ENCODE assay signal across 8 cellular contexts in the genomic region with DNA sequence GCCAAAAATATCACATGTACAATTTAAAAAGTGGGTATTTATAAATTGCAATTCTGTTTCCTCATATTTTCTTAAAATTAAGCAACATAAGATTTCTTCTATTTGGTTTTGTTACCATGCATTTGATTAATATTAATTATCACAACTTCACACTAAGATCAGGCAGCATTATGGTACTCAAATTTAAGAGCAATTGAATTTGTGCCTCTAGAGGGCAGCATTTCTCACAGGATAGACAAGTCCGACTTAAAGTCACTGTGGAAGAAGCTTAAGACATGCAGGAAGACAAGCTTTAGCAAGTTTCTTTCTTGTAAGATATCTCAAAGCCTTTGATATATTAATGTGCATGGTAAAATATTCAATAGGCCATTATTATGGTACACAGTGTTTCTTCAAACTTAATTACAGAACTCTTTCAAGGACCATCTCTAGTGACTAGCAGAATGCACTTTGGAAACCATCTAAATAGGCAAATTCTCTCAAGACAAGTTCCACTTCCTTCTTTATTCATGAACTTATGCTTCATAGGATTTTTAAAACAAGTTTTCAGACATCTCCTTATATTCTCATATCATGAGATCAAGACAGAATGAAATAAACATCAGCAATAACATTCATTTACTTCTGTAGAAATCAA. TPM values are rescaled to one million over a fixed set of nuclear protein-coding genes. Genes with fewer than 3 reads are reported as not detected.
DNase-seq lines count a peak whose midpoint lies in the region; ATAC-seq, FAIRE-seq and TF ChIP-seq lines count a peak whose summit lies in the region.

No MANE protein-coding gene starts in this region.

- no peaks in the 10 kb centered on the region for H3K36me3 Mint-ChIP-seq in activated T-cell treated with anti-CD3 and anti-CD28 coated beads, Interleukin-2, amount 50 U/mL, for 4 hours (ENCODE audit: insufficient read depth)
- H3K36me3 Mint-ChIP-seq in osteocyte (ENCODE audit: unreplicated experiment), result no peaks in the 10 kb centered on the region

- ATAC-seq in GM19372 (IDR thresholded peaks at IDR 0.05; ENCODE audit: low read depth, unreplicated experiment) (peak; percentile 59), HG03520 (IDR thresholded peaks at IDR 0.05; ENCODE audit: unreplicated experiment) (peak; percentile 47)
- peak; percentile 60 to 70 for ATAC-seq in activated T-cell treated with anti-CD3 and anti-CD28 coated beads, Interleukin-2, amount 50 U/mL, for 4 hours

- FAIRE-seq in D721Med (lab: Jason Lieb, UNC), result peak; percentile 95

- no peak overlapping the region for H3K4me3 ChIP-seq in fibroblast of villous mesenchyme (ENCODE audit: low read depth, low read length)

- DNase-seq in D721Med (ENCODE audit: insufficient read length, low spot score) (no peak), NCI-H82 treated with DMSO at 0.1 percent for 48 hours (lab: John Stamatoyannopoulos, UW; ENCODE audit: unreplicated experiment) (peak; percentile 38), fibroblast of villous mesenchyme (ENCODE audit: low read depth) (peak; percentile 96), osteocyte (ENCODE audit: extremely low spot score, unreplicated experiment) (no peak), posterior vena cava (ENCODE audit: low spot score) (no peak)
- peak; percentile 44 for DNase-seq in activated T-cell treated with anti-CD3 and anti-CD28 coated beads, Interleukin-2, amount 50 U/mL, for 4 hours

- no peak overlapping the region for H3K4me3 Mint-ChIP-seq in activated T-cell treated with anti-CD3 and anti-CD28 coated beads, Interleukin-2, amount 50 U/mL, for 4 hours
- H3K4me3 Mint-ChIP-seq in osteocyte (ENCODE audit: unreplicated experiment), result no peak overlapping the region

- H3K27ac Mint-ChIP-seq in osteocyte (ENCODE audit: unreplicated experiment), result no peak overlapping the region

- peaks cover 28% of the 10 kb centered on the region for H3K4me1 Mint-ChIP-seq in activated T-cell treated with anti-CD3 and anti-CD28 coated beads, Interleukin-2, amount 50 U/mL, for 4 hours (ENCODE audit: low read depth)
- H3K4me1 Mint-ChIP-seq in osteocyte (ENCODE audit: unreplicated experiment), result peaks cover 12% of the 10 kb centered on the region

- intact Hi-C loops in posterior vena cava (cut with DNase I), result loop anchor here in 1 of 2 donors (5.0 kb wide), 1 partner anchor 141 kb away; no protein-coding TSS in a partner anchor

- no peaks in the 10 kb centered on the region for H3K27me3 Mint-ChIP-seq in activated T-cell treated with anti-CD3 and anti-CD28 coated beads, Interleukin-2, amount 50 U/mL, for 4 hours (ENCODE audit: low read depth)
- no peaks in the 10 kb centered on the region for H3K27me3 Mint-ChIP-seq in osteocyte (ENCODE audit: unreplicated experiment)

- TF ChIP-seq CTCF in D721Med (IDR thresholded peaks at IDR 0.05; ENCODE audit: insufficient read depth, missing control alignments), result peak; percentile 90
- peak; percentile 73 for TF ChIP-seq CTCF in fibroblast of villous mesenchyme (IDR thresholded peaks at IDR 0.05; ENCODE audit: insufficient read depth, low read depth, low read length)
- peak; percentile 82 for TF ChIP-seq CTCF in osteocyte (IDR thresholded peaks at IDR 0.05)

- no peaks in the 10 kb centered on the region for H3K9me3 Mint-ChIP-seq in activated T-cell treated with anti-CD3 and anti-CD28 coated beads, Interleukin-2, amount 50 U/mL, for 4 hours
- no peaks in the 10 kb centered on the region for H3K9me3 Mint-ChIP-seq in osteocyte (ENCODE audit: unreplicated experiment)

RNA-seq across cellular contexts. Expression of a gene that starts 35.0 kb away (rescaled TPM):
- 10 to 100 TPM; 38.8 to 41.4 (median 39.1) TPM for total RNA-seq in activated T-cell treated with anti-CD3 and anti-CD28 coated beads, Interleukin-2, amount 50 U/mL, for 4 hours
- total RNA-seq in fibroblast of villous mesenchyme (48.3 and 79.5 TPM in 2 replicates), osteocyte (21.0 and 21.5 TPM in 2 replicates), posterior vena cava (10 to 100 TPM; 37.7 to 55.0 TPM)

Comparison
In these comparisons a context has a peak if more than half of its experiments do, and no peak if none do; other contexts are left out.
1. DNase-seq: peak in NCI-H82 treated with DMSO at 0.1 percent for 48 hours (single experiment), activated T-cell treated with anti-CD3 and anti-CD28 coated beads, Interleukin-2, amount 50 U/mL, for 4 hours (single experiment) and fibroblast of villous mesenchyme (single experiment); none in D721Med (single experiment), osteocyte (single experiment) and posterior vena cava (single experiment).
2. Peak in every context shown above with its lines, with median percentiles within 50 percentile points of each other: CTCF ChIP-seq and ATAC-seq.